ENCODE assay signal across 21 cellular contexts in the genomic region with DNA sequence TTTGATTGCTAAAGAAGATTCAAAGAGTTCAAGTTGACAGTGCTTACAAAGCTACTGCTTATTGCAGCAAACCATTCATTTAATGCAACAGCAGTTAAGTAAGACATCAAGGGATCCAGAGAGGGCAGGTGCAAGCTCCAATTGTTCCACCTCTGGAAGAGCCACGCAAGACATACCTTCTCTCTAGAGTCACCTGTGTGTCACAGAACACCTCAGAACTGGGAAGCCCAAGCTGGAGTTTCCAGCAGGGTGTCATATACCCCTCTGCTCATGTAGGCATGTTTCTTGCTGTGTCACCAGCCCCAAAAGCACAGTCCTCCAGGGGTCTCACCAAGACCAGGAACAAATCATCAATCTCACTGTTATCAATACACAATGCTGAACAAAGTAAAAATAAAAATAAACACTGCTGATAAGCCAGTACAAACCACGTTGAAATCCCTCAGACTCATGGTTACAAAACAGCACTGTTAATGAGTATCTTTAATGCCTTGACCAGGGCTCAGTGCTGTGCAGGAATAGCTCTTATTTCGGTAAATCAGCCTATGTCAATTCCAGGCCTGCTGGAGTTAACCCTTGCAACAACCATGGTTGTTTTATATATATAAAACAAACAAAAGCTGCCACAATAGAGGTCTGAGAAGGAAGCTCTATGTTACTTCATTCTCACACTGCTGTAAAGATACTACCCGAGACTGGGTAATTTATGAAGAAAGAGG. TPM values are rescaled to one million over a fixed set of nuclear protein-coding genes. Genes with fewer than 3 reads are reported as not detected.
"Had no signal": no experiment of that assay in that cellular context is flagged by ENCODE, and none has a peak within 500 bp of the region (broad histone marks: within the 10 kb centered on the region; RNA-seq: fewer than 3 reads in every experiment).

No MANE protein-coding gene starts in this region.

- H3K27me3 ChIP-seq: adrenal gland, ascending aorta, brain microvascular endothelial cell, heart right ventricle, left lung, neural progenitor cell, right atrium auricular region, upper lobe of right lung had no signal

- DNase-seq: activated B cell treated with CpG ODN at 0.5 μM for 24 hours; activated CD4-positive, alpha-beta memory T cell treated with anti-CD3 and anti-CD28 coated beads for 36 hours; activated CD4-positive, alpha-beta T cell treated with anti-CD3 and anti-CD28 coated beads for 48 hours; activated naive CD4-positive, alpha-beta T cell; activated T-cell treated with anti-CD3 and anti-CD28 coated beads, Interleukin-2, amount 50 U/mL, for 1 hour; brain microvascular endothelial cell; heart right ventricle; left lung; naive thymus-derived CD8-positive, alpha-beta T cell; stimulated activated CD4-positive, alpha-beta T cell treated with anti-CD3 and anti-CD28 coated beads, Interleukin-4, amount 100 ng/mL, for 24 hours; stimulated activated naive CD8-positive, alpha-beta T cell treated with anti-CD3 and anti-CD28 coated beads, Interleukin-15, Interleukin-2, amounts not matched to agents 100 U/mL and 50 U/mL, for 24 hours; SW 1271; T-helper 17 cell; upper lobe of right lung had no signal

- FAIRE-seq: colon, keratinocyte had no signal

- H3K4me3 ChIP-seq: adrenal gland, ascending aorta, heart right ventricle, left lung, neural progenitor cell, prostate gland, right atrium auricular region, upper lobe of right lung had no signal

- H3K9ac ChIP-seq: neural progenitor cell had no signal

- H2AFZ ChIP-seq: neural progenitor cell had no signal

- H3K36me3 ChIP-seq: adrenal gland, ascending aorta, brain microvascular endothelial cell, heart right ventricle, left lung, neural progenitor cell, prostate gland, right atrium auricular region, upper lobe of right lung had no signal

- H3K4me1 ChIP-seq: adrenal gland, ascending aorta, prostate gland, upper lobe of right lung had no signal

- H3K4me2 ChIP-seq: neural progenitor cell had no signal

- H3K9me3 ChIP-seq: adrenal gland, ascending aorta, heart right ventricle, left lung, prostate gland, right atrium auricular region, upper lobe of right lung had no signal

- H3K27ac ChIP-seq: adrenal gland, ascending aorta, brain microvascular endothelial cell, heart right ventricle, left lung, neural progenitor cell, prostate gland, right atrium auricular region, upper lobe of right lung had no signal

- ATAC-seq: left lung; naive thymus-derived CD8-positive, alpha-beta T cell; stimulated activated naive CD8-positive, alpha-beta T cell treated with anti-CD3 and anti-CD28 coated beads, Interleukin-15, Interleukin-2, amounts not matched to agents 100 U/mL and 50 U/mL, for 24 hours; T-helper 17 cell; upper lobe of right lung had no signal

RNA-seq across cellular contexts. Expression of gene BATF, which starts 37.4 kb away (rescaled TPM):
- total RNA-seq: ascending aorta had no signal
- polyA plus RNA-seq: keratinocyte had no signal

RNA-seq across cellular contexts. Expression of gene JDP2, which starts 57.0 kb away (rescaled TPM):
- polyA plus RNA-seq: naive thymus-derived CD8-positive, alpha-beta T cell had no signal
